Comparison of ENCODE assay signal across 10 cellular contexts in the genomic region with DNA sequence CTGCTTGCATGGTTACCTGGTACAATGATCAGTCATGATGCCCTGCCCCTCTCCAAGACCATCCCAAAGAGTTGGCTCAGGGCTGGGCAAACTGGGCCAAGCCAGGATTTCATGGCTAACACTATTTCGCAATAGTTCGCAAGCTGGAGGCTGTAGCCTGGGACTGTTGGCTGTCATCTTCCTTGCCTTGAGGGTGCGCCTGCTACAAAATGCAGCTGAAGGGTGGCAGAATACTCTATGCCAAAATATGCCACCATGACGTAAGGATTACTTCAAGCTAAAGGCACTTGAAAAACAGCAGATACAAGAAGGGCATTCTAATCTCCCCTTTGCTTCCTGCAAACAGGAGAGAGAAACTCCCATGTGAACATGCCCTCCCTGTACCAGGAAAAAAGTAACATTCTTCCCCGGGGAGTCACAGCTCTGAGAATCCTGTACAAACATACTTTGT. TPM values are rescaled to one million over a fixed set of nuclear protein-coding genes. Genes with fewer than 3 reads are reported as not detected.
DNase-seq lines count a peak whose midpoint lies in the region; ATAC-seq and TF ChIP-seq lines count a peak whose summit lies in the region.
"Had no signal": no experiment of that assay in that cellular context is flagged by ENCODE, and none has a peak within 500 bp of the region (broad histone marks: within the 10 kb centered on the region; RNA-seq: fewer than 3 reads in every experiment).

No MANE protein-coding gene starts in this region.

- ATAC-seq in left colon (peak; percentile 60), HG03439 (IDR thresholded peaks at IDR 0.05; ENCODE audit: unreplicated experiment) (no peak)
- no peak for ATAC-seq in natural killer cell treated with Interleukin-12 subunit alpha and Interleukin-12 subunit beta and Interleukin-15 and Interleukin-18, amount 100 ng/mL, for 72 hours

- H3K36me3 ChIP-seq in suprapubic skin (no peaks in the 10 kb centered on the region), HAP-1 (replicated peaks) (no peaks in the 10 kb centered on the region)

- H3K4me3 ChIP-seq in cardiac fibroblast (replicated peaks in 1 of 2; ENCODE audit: low read depth in 2 of 2, low read length in 2 of 2) = no peak overlapping the region
- H3K4me3 ChIP-seq in suprapubic skin = no peak overlapping the region
- H3K4me3 ChIP-seq in HAP-1 = no peak overlapping the region

- intact Hi-C loops in left colon (cut with DNase I, micrococcal nuclease) = no loop called here

- peaks cover 0 to 3% of the 10 kb centered on the region in 2 donors for H3K4me1 Mint-ChIP-seq in natural killer cell treated with Interleukin-12 subunit alpha and Interleukin-12 subunit beta and Interleukin-15 and Interleukin-18, amount 100 ng/mL, for 72 hours (ENCODE audit: low read depth in 2 of 2)

- TF ChIP-seq CTCF in cardiac fibroblast (IDR thresholded peaks at IDR 0.05; ENCODE audit: low read depth, low read length) (no peak), suprapubic skin (IDR thresholded peaks at IDR 0.05) (no peak)

- in situ Hi-C loops in HAP-1 (cut with MboI; ENCODE audit: low sequenced_read_pairs) = no loop called here

- H3K27ac ChIP-seq in suprapubic skin = peak overlapping the region; percentile 48

- H3K9me3 Mint-ChIP-seq in natural killer cell treated with Interleukin-12 subunit alpha and Interleukin-12 subunit beta and Interleukin-15 and Interleukin-18, amount 100 ng/mL, for 72 hours = no peaks in the 10 kb centered on the region

- peaks cover 0 to 5% of the 10 kb centered on the region in 2 donors for H3K27me3 Mint-ChIP-seq in natural killer cell treated with Interleukin-12 subunit alpha and Interleukin-12 subunit beta and Interleukin-15 and Interleukin-18, amount 100 ng/mL, for 72 hours

- no peaks in the 10 kb centered on the region for H3K9me3 ChIP-seq in suprapubic skin
- H3K9me3 ChIP-seq in HAP-1 = no peaks in the 10 kb centered on the region

- DNase-seq in LHCN-M2 (ENCODE audit: low read depth) = peak; percentile 46
- DNase-seq in cardiac fibroblast (ENCODE audit: low read depth in 2 of 2) = peak; percentile 82 to 94
- peak in 1 of 2 donors; percentile 56 for DNase-seq in left colon
- peak in 1 of 2 donors; percentile 66 for DNase-seq in suprapubic skin (ENCODE audit: low spot score in 2 of 2)
- no peak for DNase-seq in HAP-1 (ENCODE audit: low spot score in 2 of 2)
- no peak for DNase-seq in natural killer cell treated with Interleukin-12 subunit alpha and Interleukin-12 subunit beta and Interleukin-15 and Interleukin-18, amount 100 ng/mL, for 72 hours (ENCODE audit: low spot score)
- no peak for DNase-seq in activated T-cell treated with anti-CD3 and anti-CD28 coated beads for 4 hours
- DNase-seq: activated naive CD4-positive, alpha-beta T cell treated with Interleukin-2 at 50 U/mL for 16 hours; Kasumi-1 had no signal

- no peak for TF ChIP-seq EP300 in suprapubic skin (IDR thresholded peaks at IDR 0.05)

- no peak overlapping the region for H3K4me3 Mint-ChIP-seq in natural killer cell treated with Interleukin-12 subunit alpha and Interleukin-12 subunit beta and Interleukin-15 and Interleukin-18, amount 100 ng/mL, for 72 hours

- H3K36me3 Mint-ChIP-seq in natural killer cell treated with Interleukin-12 subunit alpha and Interleukin-12 subunit beta and Interleukin-15 and Interleukin-18, amount 100 ng/mL, for 72 hours = no peaks in the 10 kb centered on the region

- H3K27ac Mint-ChIP-seq in natural killer cell treated with Interleukin-12 subunit alpha and Interleukin-12 subunit beta and Interleukin-15 and Interleukin-18, amount 100 ng/mL, for 72 hours = no peak overlapping the region

- peaks cover 3% of the 10 kb centered on the region for H3K4me1 ChIP-seq in suprapubic skin
- peaks cover 7% of the 10 kb centered on the region for H3K4me1 ChIP-seq in HAP-1

- TF ChIP-seq POLR2A in suprapubic skin (IDR thresholded peaks at IDR 0.05) = no peak

- WGBS in suprapubic skin = 73% methylated on average over 5 of the region's 5 CpGs

- H3K27me3 ChIP-seq in suprapubic skin (no peaks in the 10 kb centered on the region), HAP-1 (ENCODE audit: low read depth) (no peaks in the 10 kb centered on the region)

RNA-seq across cellular contexts. Expression of a gene that starts 21.0 kb away (rescaled TPM):
- total RNA-seq in LHCN-M2 (2014; rRNA removed) (83.0 and 109 TPM in 2 replicates), left colon (100 to 1,000 TPM; 499 to 508 TPM), suprapubic skin (100 to 1,000 TPM; 131 to 357 (median 202) TPM)
- polyA plus RNA-seq in LHCN-M2 (2012) = 35.4 TPM
- 100 to 1,000 TPM; 122 to 135 TPM for total RNA-seq in natural killer cell treated with Interleukin-12 subunit alpha and Interleukin-12 subunit beta and Interleukin-15 and Interleukin-18, amount 100 ng/mL, for 72 hours

Comparison
In these comparisons a context has a peak if more than half of its experiments do, and no peak if none do; other contexts are left out.
1. DNase-seq: peak in LHCN-M2 (single experiment) and cardiac fibroblast (2 of 2); none in HAP-1 (0 of 2), natural killer cell treated with Interleukin-12 subunit alpha and Interleukin-12 subunit beta and Interleukin-15 and Interleukin-18, amount 100 ng/mL, for 72 hours (single experiment) and activated T-cell treated with anti-CD3 and anti-CD28 coated beads for 4 hours (single experiment).